ENCODE assay signal across 20 cellular contexts in genomic region chr14:21989090-21989489, GRCh38.
A peak's percentile ranks its signal among the peaks of the same experiment; 100 is the strongest.
DNase-seq lines count a peak whose midpoint lies in the region; ATAC-seq lines count a peak whose summit lies in the region.
"Had no signal": no experiment of that assay in that cellular context is flagged by ENCODE, and none has a peak within 500 bp of the region (broad histone marks: within the 10 kb centered on the region; RNA-seq: fewer than 3 reads in every experiment).

No MANE protein-coding gene starts in this region.

- intact Hi-C loops in activated T-helper 1 cell treated with anti-CD3 and anti-CD28 coated beads, Interleukin-12 subunit alpha, Interleukin-12 subunit beta, Interleukin-2, Interleukin-4 antibody, amounts not matched to agents 30 ng/mL and 10 ng/mL and 1 ng/mL, durations not matched to agents 14 hours and 24 hours and 36 hours (cut with micrococcal nuclease): loop anchor here (2.0 kb wide), 1 partner anchor 568 kb away; no protein-coding TSS in a partner anchor
- intact Hi-C loops in naive thymus-derived CD4-positive, alpha-beta T cell (cut with micrococcal nuclease): no loop called here

- H3K4me1 Mint-ChIP-seq in activated T-cell treated with anti-CD3 and anti-CD28 coated beads, Interleukin-2, amount 50 U/mL, for 24 hours (ENCODE audit: low read depth): peaks cover 42% of the 10 kb centered on the region
- H3K4me1 Mint-ChIP-seq in activated T-helper 1 cell treated with anti-CD3 and anti-CD28 coated beads, Interleukin-12 subunit alpha, Interleukin-12 subunit beta, Interleukin-2, Interleukin-4 antibody, amounts not matched to agents 30 ng/mL and 10 ng/mL and 1 ng/mL, durations not matched to agents 14 hours and 24 hours and 36 hours (ENCODE audit: low read depth): peaks cover 25% of the 10 kb centered on the region
- H3K4me1 Mint-ChIP-seq in naive thymus-derived CD4-positive, alpha-beta T cell: peaks cover 0 to 32% (median 11%) of the 10 kb centered on the region in 7 donors

- no peaks in the 10 kb centered on the region for H3K9me3 ChIP-seq in naive thymus-derived CD4-positive, alpha-beta T cell (ENCODE audit: control insufficient read depth in 2 of 3, low read length in 3 of 3)
- H3K9me3 ChIP-seq: BLaER1, upper lobe of left lung had no signal

- H3K4me3 ChIP-seq in naive thymus-derived CD4-positive, alpha-beta T cell (ENCODE audit: low read length): no peak overlapping the region
- H3K4me3 ChIP-seq: BLaER1, upper lobe of left lung had no signal

- H3K27ac ChIP-seq in naive thymus-derived CD4-positive, alpha-beta T cell (ENCODE audit: low read depth, low read length): peak overlapping the region; percentile 29
- H3K27ac ChIP-seq: BLaER1, epithelial cell of prostate, foreskin keratinocyte, upper lobe of left lung had no signal

- no peaks in the 10 kb centered on the region for H3K27me3 ChIP-seq in naive thymus-derived CD4-positive, alpha-beta T cell (ENCODE audit: control insufficient read depth in 2 of 2, insufficient read depth in 2 of 2, low read length in 2 of 2)
- H3K27me3 ChIP-seq: BLaER1, foreskin keratinocyte, upper lobe of left lung had no signal

- no peaks in the 10 kb centered on the region for H3K27me3 Mint-ChIP-seq in activated T-cell treated with anti-CD3 and anti-CD28 coated beads, Interleukin-2, amount 50 U/mL, for 24 hours
- peaks cover 15% of the 10 kb centered on the region for H3K27me3 Mint-ChIP-seq in activated T-helper 1 cell treated with anti-CD3 and anti-CD28 coated beads, Interleukin-12 subunit alpha, Interleukin-12 subunit beta, Interleukin-2, Interleukin-4 antibody, amounts not matched to agents 30 ng/mL and 10 ng/mL and 1 ng/mL, durations not matched to agents 14 hours and 24 hours and 36 hours (ENCODE audit: insufficient read depth)
- peaks cover 0 to 19% (median 0%) of the 10 kb centered on the region in 5 donors for H3K27me3 Mint-ChIP-seq in naive thymus-derived CD4-positive, alpha-beta T cell

- peak overlapping the region; percentile 95 for H3K27ac Mint-ChIP-seq in activated T-cell treated with anti-CD3 and anti-CD28 coated beads, Interleukin-2, amount 50 U/mL, for 24 hours
- H3K27ac Mint-ChIP-seq in activated T-helper 1 cell treated with anti-CD3 and anti-CD28 coated beads, Interleukin-12 subunit alpha, Interleukin-12 subunit beta, Interleukin-2, Interleukin-4 antibody, amounts not matched to agents 30 ng/mL and 10 ng/mL and 1 ng/mL, durations not matched to agents 14 hours and 24 hours and 36 hours: peak overlapping the region; percentile 84
- peak overlapping the region in 8 of 9 donors; percentile 31 to 77 (median 59) for H3K27ac Mint-ChIP-seq in naive thymus-derived CD4-positive, alpha-beta T cell

- CTCF ChIA-PET in naive thymus-derived CD4-positive, alpha-beta T cell (lab: Charles Lee): interaction anchor here (0.7 to 6.7 kb wide), 5 partner anchors 10 to 581 kb away, joined by 3 to 53 read pairs (median 3); no protein-coding TSS in a partner anchor

- no peaks in the 10 kb centered on the region for H3K36me3 Mint-ChIP-seq in activated T-cell treated with anti-CD3 and anti-CD28 coated beads, Interleukin-2, amount 50 U/mL, for 24 hours (ENCODE audit: low read depth)
- no peaks in the 10 kb centered on the region for H3K36me3 Mint-ChIP-seq in activated T-helper 1 cell treated with anti-CD3 and anti-CD28 coated beads, Interleukin-12 subunit alpha, Interleukin-12 subunit beta, Interleukin-2, Interleukin-4 antibody, amounts not matched to agents 30 ng/mL and 10 ng/mL and 1 ng/mL, durations not matched to agents 14 hours and 24 hours and 36 hours (ENCODE audit: low read depth)
- no peaks in the 10 kb centered on the region for H3K36me3 Mint-ChIP-seq in naive thymus-derived CD4-positive, alpha-beta T cell
- H3K36me3 Mint-ChIP-seq: naive thymus-derived CD8-positive, alpha-beta T cell had no signal

- no peaks in the 10 kb centered on the region for H3K4me1 ChIP-seq in naive thymus-derived CD4-positive, alpha-beta T cell (ENCODE audit: control insufficient read depth in 2 of 2, insufficient read depth in 2 of 2, low read length in 2 of 2)
- H3K4me1 ChIP-seq: BLaER1, foreskin keratinocyte, upper lobe of left lung had no signal

- peak overlapping the region; percentile 55 for H3K4me3 Mint-ChIP-seq in activated T-cell treated with anti-CD3 and anti-CD28 coated beads, Interleukin-2, amount 50 U/mL, for 24 hours
- peak overlapping the region; percentile 61 for H3K4me3 Mint-ChIP-seq in activated T-helper 1 cell treated with anti-CD3 and anti-CD28 coated beads, Interleukin-12 subunit alpha, Interleukin-12 subunit beta, Interleukin-2, Interleukin-4 antibody, amounts not matched to agents 30 ng/mL and 10 ng/mL and 1 ng/mL, durations not matched to agents 14 hours and 24 hours and 36 hours
- peak overlapping the region in 9 of 10 donors; percentile 7 to 70 (median 57) for H3K4me3 Mint-ChIP-seq in naive thymus-derived CD4-positive, alpha-beta T cell

- no peak for ATAC-seq in naive thymus-derived CD4-positive, alpha-beta T cell
- ATAC-seq: foreskin keratinocyte; naive thymus-derived CD8-positive, alpha-beta T cell had no signal

- H3K9me3 Mint-ChIP-seq in activated T-cell treated with anti-CD3 and anti-CD28 coated beads, Interleukin-2, amount 50 U/mL, for 24 hours: no peaks in the 10 kb centered on the region
- no peaks in the 10 kb centered on the region for H3K9me3 Mint-ChIP-seq in activated T-helper 1 cell treated with anti-CD3 and anti-CD28 coated beads, Interleukin-12 subunit alpha, Interleukin-12 subunit beta, Interleukin-2, Interleukin-4 antibody, amounts not matched to agents 30 ng/mL and 10 ng/mL and 1 ng/mL, durations not matched to agents 14 hours and 24 hours and 36 hours
- no peaks in the 10 kb centered on the region for H3K9me3 Mint-ChIP-seq in naive thymus-derived CD4-positive, alpha-beta T cell
- H3K9me3 Mint-ChIP-seq: naive thymus-derived CD8-positive, alpha-beta T cell had no signal

- DNase-seq in activated T-cell treated with anti-CD3 and anti-CD28 coated beads, Interleukin-2, amount 50 U/mL, for 24 hours: no peak
- DNase-seq in activated T-cell treated with anti-CD3 and anti-CD28 coated beads for 4 hours (no peak), Daoy (ENCODE audit: low read depth) (peak; percentile 51), NCI-H69 (lab: John Stamatoyannopoulos, UW) (no peak), middle frontal gyrus (ENCODE audit: extremely low spot score, low spot score) (no peak)
- DNase-seq in activated T-helper 1 cell treated with anti-CD3 and anti-CD28 coated beads, Interleukin-12 subunit alpha, Interleukin-12 subunit beta, Interleukin-2, Interleukin-4 antibody, amounts not matched to agents 30 ng/mL and 10 ng/mL and 1 ng/mL, durations not matched to agents 14 hours and 24 hours and 36 hours (ENCODE audit: low spot score): no peak
- DNase-seq in naive thymus-derived CD4-positive, alpha-beta T cell: no peak
- DNase-seq in central memory CD4-positive, alpha-beta T cell: no peak
- DNase-seq: ACHN; activated gamma-delta T cell; foreskin keratinocyte; Karpas-422; mesendoderm; MV-4-11; naive thymus-derived CD8-positive, alpha-beta T cell; NCI-H82; Right ventricle myocardium superior; upper lobe of left lung had no signal

- no peaks in the 10 kb centered on the region for H3K36me3 ChIP-seq in naive thymus-derived CD4-positive, alpha-beta T cell (ENCODE audit: control insufficient read depth in 2 of 3, insufficient read depth in 3 of 3, low read length in 3 of 3)
- H3K36me3 ChIP-seq: BLaER1, upper lobe of left lung had no signal

- POLR2A ChIA-PET in naive thymus-derived CD4-positive, alpha-beta T cell (lab: Charles Lee): interaction anchor here (0.7 to 2.4 kb wide), 2 partner anchors 10 kb away, joined by 4 to 8 read pairs; no protein-coding TSS in a partner anchor
